ENCODE assay signal across 8 cellular contexts in the genomic region with DNA sequence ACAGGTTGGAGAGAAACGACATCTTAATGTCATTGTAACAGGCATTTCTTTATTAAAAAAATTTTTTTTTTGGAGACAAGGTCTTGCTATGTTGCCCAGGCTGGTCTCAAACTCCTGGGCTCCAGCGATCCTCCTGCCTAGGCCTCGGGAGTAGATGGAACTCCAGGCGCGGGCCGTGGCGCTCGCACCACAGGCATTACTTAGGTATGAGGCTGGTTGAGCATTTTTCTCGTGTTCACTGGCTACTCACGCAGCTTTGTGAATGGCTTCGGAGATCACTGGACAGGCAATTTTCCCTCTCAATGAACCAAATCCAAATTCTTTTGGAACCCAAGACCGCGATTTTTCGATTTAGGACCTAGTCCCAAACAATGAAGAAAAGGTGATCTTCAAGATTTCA. TPM values are rescaled to one million over a fixed set of nuclear protein-coding genes. Genes with fewer than 3 reads are reported as not detected.
A peak's percentile ranks its signal among the peaks of the same experiment; 100 is the strongest.
DNase-seq lines count a peak whose midpoint lies in the region; TF ChIP-seq lines count a peak whose summit lies in the region.

No MANE protein-coding gene starts in this region.

- peak overlapping the region; percentile 76 for H3K4me3 Mint-ChIP-seq in activated naive CD8-positive, alpha-beta T cell treated with anti-CD3 and anti-CD28 coated beads for 36 hours

- 28% methylated on average over 14 of the region's 14 CpGs for WGBS in suprapubic skin

- H3K4me1 Mint-ChIP-seq in activated naive CD8-positive, alpha-beta T cell treated with anti-CD3 and anti-CD28 coated beads for 36 hours = peaks cover 4% of the 10 kb centered on the region

- TF ChIP-seq EP300 in suprapubic skin (IDR thresholded peaks at IDR 0.05) = no peak

- H3K36me3 Mint-ChIP-seq in activated naive CD8-positive, alpha-beta T cell treated with anti-CD3 and anti-CD28 coated beads for 36 hours = no peaks in the 10 kb centered on the region

- no peak for TF ChIP-seq POLR2A in suprapubic skin (IDR thresholded peaks at IDR 0.05)

- peak; percentile 40 for DNase-seq in NCI-H82 (lab: John Stamatoyannopoulos, UW)
- DNase-seq in NCI-H82 treated with DMSO at 0.1 percent for 48 hours (lab: John Stamatoyannopoulos, UW; ENCODE audit: unreplicated experiment) = no peak
- no peak for DNase-seq in activated naive CD8-positive, alpha-beta T cell treated with anti-CD3 and anti-CD28 coated beads for 36 hours
- DNase-seq in iPS-NIHi11 (ENCODE audit: low spot score) = peak; percentile 39
- DNase-seq in suprapubic skin (ENCODE audit: low spot score in 2 of 2) = no peak
- DNase-seq in GM19238 (ENCODE audit: insufficient read length, low spot score) = no peak
- DNase-seq in activated CD8-positive, alpha-beta memory T cell treated with anti-CD3 and anti-CD28 coated beads, Interleukin-2, amount 50 U/mL, for 48 hours = no peak
- no peak for DNase-seq in SHP77 treated with DMSO at 0.1 percent for 48 hours (lab: John Stamatoyannopoulos, UW)

- H3K9me3 Mint-ChIP-seq in activated naive CD8-positive, alpha-beta T cell treated with anti-CD3 and anti-CD28 coated beads for 36 hours = no peaks in the 10 kb centered on the region

- H3K9me3 ChIP-seq in suprapubic skin = no peaks in the 10 kb centered on the region

- peak overlapping the region; percentile 36 for H3K27ac ChIP-seq in suprapubic skin

- H3K27ac Mint-ChIP-seq in activated naive CD8-positive, alpha-beta T cell treated with anti-CD3 and anti-CD28 coated beads for 36 hours = no peak overlapping the region

- peaks cover 57% of the 10 kb centered on the region for H3K27me3 Mint-ChIP-seq in activated naive CD8-positive, alpha-beta T cell treated with anti-CD3 and anti-CD28 coated beads for 36 hours

- TF ChIP-seq CTCF in suprapubic skin (IDR thresholded peaks at IDR 0.05) = no peak

- H3K4me3 ChIP-seq in suprapubic skin = peak overlapping the region; percentile 72

- peaks cover 17% of the 10 kb centered on the region for H3K27me3 ChIP-seq in suprapubic skin

- H3K4me1 ChIP-seq in suprapubic skin = peaks cover 41% of the 10 kb centered on the region

- H3K36me3 ChIP-seq in suprapubic skin = no peaks in the 10 kb centered on the region

RNA-seq across cellular contexts. Expression of gene TCF7L1, which starts 0.8 kb away (rescaled TPM):
- under 1 TPM in 1 of 2 experiments, not detected in 1; 0.06 TPM for total RNA-seq in activated naive CD8-positive, alpha-beta T cell treated with anti-CD3 and anti-CD28 coated beads for 36 hours
- 1 to 10 TPM in 3 of 4 donors, under 1 TPM in 1; 0.55 to 3.0 (median 1.8) TPM for total RNA-seq in suprapubic skin

Comparison
In these comparisons a context has a peak if more than half of its experiments do, and no peak if none do; other contexts are left out.
1. DNase-seq: peak in NCI-H82 (single experiment) and iPS-NIHi11 (single experiment); none in NCI-H82 treated with DMSO at 0.1 percent for 48 hours (single experiment), activated naive CD8-positive, alpha-beta T cell treated with anti-CD3 and anti-CD28 coated beads for 36 hours (single experiment), suprapubic skin (0 of 2), GM19238 (single experiment), activated CD8-positive, alpha-beta memory T cell treated with anti-CD3 and anti-CD28 coated beads, Interleukin-2, amount 50 U/mL, for 48 hours (single experiment) and SHP77 treated with DMSO at 0.1 percent for 48 hours (single experiment).